ENCODE assay signal across 1 cellular context in genomic region chr16:2090481-2090797, GRCh38.
TF ChIP-seq lines count a peak whose summit lies in the region.

No MANE protein-coding gene starts in this region.

TF ChIP-seq in GM23338, 12 proteins besides CTCF, POLR2A, EP300 and RAD21 (continued from another document):
- no peak for TF ChIP-seq ZNF462 (CRISPR knock-in tag; IDR thresholded peaks at IDR 0.05)
- no peak for TF ChIP-seq REST (IDR thresholded peaks at IDR 0.05; ENCODE audit: unreplicated experiment)
